ENCODE assay signal across 2 cellular contexts in the genomic region with DNA sequence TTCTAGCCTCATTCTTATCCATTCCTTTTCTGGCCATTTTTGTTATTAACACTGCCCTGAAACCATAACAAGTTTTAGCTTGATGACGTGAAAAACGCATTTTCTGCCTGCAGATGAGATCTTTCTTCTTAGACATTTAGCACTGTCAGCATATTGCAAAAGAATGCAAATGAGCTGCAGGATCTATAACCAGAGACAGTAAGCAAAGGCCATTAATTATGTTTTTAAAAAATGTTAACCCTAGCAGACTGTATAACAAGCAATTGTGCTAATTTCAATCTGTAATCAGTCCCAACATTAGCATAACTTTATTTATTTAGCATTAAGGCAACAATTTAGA.
TF ChIP-seq lines count a peak whose summit lies in the region.

No MANE protein-coding gene starts in this region.

TF ChIP-seq in IMR-90, 13 proteins besides CTCF, POLR2A, EP300 and RAD21:
- TF ChIP-seq SMC3 (IDR thresholded peaks at IDR 0.05; ENCODE audit: low read depth, low read length) (no peak), BHLHE40 (IDR thresholded peaks at IDR 0.05; ENCODE audit: low read depth, low read length) (no peak), RCOR1 (IDR thresholded peaks at IDR 0.05; ENCODE audit: insufficient replicate concordance, low read length) (no peak), MAFK (IDR thresholded peaks at IDR 0.05; ENCODE audit: low read depth, low read length) (peak; percentile 97), MXI1 (IDR thresholded peaks at IDR 0.05; ENCODE audit: borderline replicate concordance, low read depth, low read length) (no peak)

TF ChIP-seq in neural cell, 6 proteins besides CTCF, POLR2A, EP300 and RAD21:
- no peak for TF ChIP-seq POLR2AphosphoS5 (IDR thresholded peaks at IDR 0.05)
- TF ChIP-seq, protein P1, sequence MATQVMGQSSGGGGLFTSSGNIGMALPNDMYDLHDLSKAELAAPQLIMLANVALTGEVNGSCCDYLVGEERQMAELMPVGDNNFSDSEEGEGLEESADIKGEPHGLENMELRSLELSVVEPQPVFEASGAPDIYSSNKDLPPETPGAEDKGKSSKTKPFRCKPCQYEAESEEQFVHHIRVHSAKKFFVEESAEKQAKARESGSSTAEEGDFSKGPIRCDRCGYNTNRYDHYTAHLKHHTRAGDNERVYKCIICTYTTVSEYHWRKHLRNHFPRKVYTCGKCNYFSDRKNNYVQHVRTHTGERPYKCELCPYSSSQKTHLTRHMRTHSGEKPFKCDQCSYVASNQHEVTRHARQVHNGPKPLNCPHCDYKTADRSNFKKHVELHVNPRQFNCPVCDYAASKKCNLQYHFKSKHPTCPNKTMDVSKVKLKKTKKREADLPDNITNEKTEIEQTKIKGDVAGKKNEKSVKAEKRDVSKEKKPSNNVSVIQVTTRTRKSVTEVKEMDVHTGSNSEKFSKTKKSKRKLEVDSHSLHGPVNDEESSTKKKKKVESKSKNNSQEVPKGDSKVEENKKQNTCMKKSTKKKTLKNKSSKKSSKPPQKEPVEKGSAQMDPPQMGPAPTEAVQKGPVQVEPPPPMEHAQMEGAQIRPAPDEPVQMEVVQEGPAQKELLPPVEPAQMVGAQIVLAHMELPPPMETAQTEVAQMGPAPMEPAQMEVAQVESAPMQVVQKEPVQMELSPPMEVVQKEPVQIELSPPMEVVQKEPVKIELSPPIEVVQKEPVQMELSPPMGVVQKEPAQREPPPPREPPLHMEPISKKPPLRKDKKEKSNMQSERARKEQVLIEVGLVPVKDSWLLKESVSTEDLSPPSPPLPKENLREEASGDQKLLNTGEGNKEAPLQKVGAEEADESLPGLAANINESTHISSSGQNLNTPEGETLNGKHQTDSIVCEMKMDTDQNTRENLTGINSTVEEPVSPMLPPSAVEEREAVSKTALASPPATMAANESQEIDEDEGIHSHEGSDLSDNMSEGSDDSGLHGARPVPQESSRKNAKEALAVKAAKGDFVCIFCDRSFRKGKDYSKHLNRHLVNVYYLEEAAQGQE (IDR thresholded peaks at IDR 0.05; ENCODE audit: borderline replicate concordance) = no peak
- no peak for TF ChIP-seq MXI1 (conservative IDR thresholded peaks at IDR 0.05; ENCODE audit: poor library complexity, severe bottlenecking)
- no peak for TF ChIP-seq TAF1 (IDR thresholded peaks at IDR 0.05; ENCODE audit: low read depth)
- no peak for TF ChIP-seq EZH2 (IDR thresholded peaks at IDR 0.05; ENCODE audit: borderline replicate concordance, insufficient read depth, low read length, poor library complexity, severe bottlenecking)
- no peak for TF ChIP-seq SMC3 (conservative IDR thresholded peaks at IDR 0.05; ENCODE audit: poor library complexity)
